1 cellular context compared by ENCODE assay signal in genomic region chr3:124635169-124635539, GRCh38.
TF ChIP-seq lines count a peak whose summit lies in the region.

No MANE protein-coding gene starts in this region.

TF ChIP-seq in HepG2, 621 proteins besides CTCF, POLR2A, EP300 and RAD21 (continued from another document and continues in another):
- TF ChIP-seq FOSL1 (CRISPR knock-in tag; IDR thresholded peaks at IDR 0.05; ENCODE audit: borderline replicate concordance) (no peak), WIZ (CRISPR knock-in tag; IDR thresholded peaks at IDR 0.05) (no peak), DMTF1 (CRISPR knock-in tag; IDR thresholded peaks at IDR 0.05) (no peak), SRY (CRISPR knock-in tag; IDR thresholded peaks at IDR 0.05) (no peak), HDAC6 (IDR thresholded peaks at IDR 0.05; ENCODE audit: low read depth, low read length) (no peak), KAT7 (CRISPR knock-in tag; IDR thresholded peaks at IDR 0.05; ENCODE audit: borderline replicate concordance) (peak; percentile 37; the same call in 1 of the 2 replicates), HOXA5 (CRISPR knock-in tag; IDR thresholded peaks at IDR 0.05) (no peak; the same call in 1 of the 2 replicates), TBP (CRISPR knock-in tag; IDR thresholded peaks at IDR 0.05) (no peak), TEF (CRISPR knock-in tag; IDR thresholded peaks at IDR 0.05) (no peak), MZF1 (CRISPR knock-in tag; IDR thresholded peaks at IDR 0.05; ENCODE audit: borderline replicate concordance) (no peak), ZSCAN20 (CRISPR knock-in tag; IDR thresholded peaks at IDR 0.05; ENCODE audit: borderline replicate concordance) (no peak), E2F1 (CRISPR knock-in tag; IDR thresholded peaks at IDR 0.05) (no peak), ZSCAN29 (CRISPR knock-in tag; conservative IDR thresholded peaks at IDR 0.05) (no peak), PHF5A (CRISPR knock-in tag; IDR thresholded peaks at IDR 0.05; ENCODE audit: low read depth, unreplicated experiment) (no peak), POLR2AphosphoS5 (IDR thresholded peaks at IDR 0.05; ENCODE audit: low read depth, low read length) (no peak), ZMAT3 (CRISPR knock-in tag; conservative IDR thresholded peaks at IDR 0.05) (0 out of 2 replicates have a peak, but pooled peaks have one; percentile 39), MTF2 (CRISPR knock-in tag; IDR thresholded peaks at IDR 0.05; ENCODE audit: borderline replicate concordance) (no peak), ZNF713 (CRISPR knock-in tag; IDR thresholded peaks at IDR 0.05) (no peak), CCDC6 (CRISPR knock-in tag; IDR thresholded peaks at IDR 0.05) (no peak), SIN3B (IDR thresholded peaks at IDR 0.05; ENCODE audit: low read length) (no peak), RARA (CRISPR knock-in tag; IDR thresholded peaks at IDR 0.05) (peak; percentile 95), REXO4 (CRISPR knock-in tag; IDR thresholded peaks at IDR 0.05; ENCODE audit: borderline replicate concordance) (no peak), ETV5 (CRISPR knock-in tag; IDR thresholded peaks at IDR 0.05; ENCODE audit: borderline replicate concordance) (peak; percentile 63; the same call in 1 of the 2 replicates), ZNF615 (CRISPR knock-in tag; IDR thresholded peaks at IDR 0.05; ENCODE audit: borderline replicate concordance) (no peak), ZNF644 (CRISPR knock-in tag; IDR thresholded peaks at IDR 0.05; ENCODE audit: low read depth) (peak; percentile 77; the same call in 1 of the 2 replicates), SRSF1 (optimal IDR thresholded peaks at IDR 0.05; ENCODE audit: low read depth, low read length) (no peak), ASH2L (IDR thresholded peaks at IDR 0.05; ENCODE audit: insufficient read length, low read depth, low read length) (peak; percentile 97), SPEN (CRISPR knock-in tag; IDR thresholded peaks at IDR 0.05; ENCODE audit: low read depth) (no peak; the same call in none of the 2 replicates), FOXP1 (IDR thresholded peaks at IDR 0.05) (no peak), FOXP1 (CRISPR knock-in tag; IDR thresholded peaks at IDR 0.05) (peak; percentile 95), BCLAF1 (IDR thresholded peaks at IDR 0.05) (no peak), HOXA9 (CRISPR knock-in tag; IDR thresholded peaks at IDR 0.05; ENCODE audit: borderline replicate concordance) (no peak), ZNF761 (CRISPR knock-in tag; conservative IDR thresholded peaks at IDR 0.05) (no peak)
- TF ChIP-seq, protein P1, sequence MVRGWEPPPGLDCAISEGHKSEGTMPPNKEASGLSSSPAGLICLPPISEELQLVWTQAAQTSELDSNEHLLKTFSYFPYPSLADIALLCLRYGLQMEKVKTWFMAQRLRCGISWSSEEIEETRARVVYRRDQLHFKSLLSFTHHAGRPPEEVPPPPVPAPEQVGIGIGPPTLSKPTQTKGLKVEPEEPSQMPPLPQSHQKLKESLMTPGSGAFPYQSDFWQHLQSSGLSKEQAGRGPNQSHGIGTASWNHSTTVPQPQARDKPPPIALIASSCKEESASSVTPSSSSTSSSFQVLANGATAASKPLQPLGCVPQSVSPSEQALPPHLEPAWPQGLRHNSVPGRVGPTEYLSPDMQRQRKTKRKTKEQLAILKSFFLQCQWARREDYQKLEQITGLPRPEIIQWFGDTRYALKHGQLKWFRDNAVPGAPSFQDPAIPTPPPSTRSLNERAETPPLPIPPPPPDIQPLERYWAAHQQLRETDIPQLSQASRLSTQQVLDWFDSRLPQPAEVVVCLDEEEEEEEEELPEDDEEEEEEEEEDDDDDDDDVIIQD (CRISPR knock-in tag; IDR thresholded peaks at IDR 0.05; ENCODE audit: low read depth): peak; percentile 85
- TF ChIP-seq, protein P2, sequence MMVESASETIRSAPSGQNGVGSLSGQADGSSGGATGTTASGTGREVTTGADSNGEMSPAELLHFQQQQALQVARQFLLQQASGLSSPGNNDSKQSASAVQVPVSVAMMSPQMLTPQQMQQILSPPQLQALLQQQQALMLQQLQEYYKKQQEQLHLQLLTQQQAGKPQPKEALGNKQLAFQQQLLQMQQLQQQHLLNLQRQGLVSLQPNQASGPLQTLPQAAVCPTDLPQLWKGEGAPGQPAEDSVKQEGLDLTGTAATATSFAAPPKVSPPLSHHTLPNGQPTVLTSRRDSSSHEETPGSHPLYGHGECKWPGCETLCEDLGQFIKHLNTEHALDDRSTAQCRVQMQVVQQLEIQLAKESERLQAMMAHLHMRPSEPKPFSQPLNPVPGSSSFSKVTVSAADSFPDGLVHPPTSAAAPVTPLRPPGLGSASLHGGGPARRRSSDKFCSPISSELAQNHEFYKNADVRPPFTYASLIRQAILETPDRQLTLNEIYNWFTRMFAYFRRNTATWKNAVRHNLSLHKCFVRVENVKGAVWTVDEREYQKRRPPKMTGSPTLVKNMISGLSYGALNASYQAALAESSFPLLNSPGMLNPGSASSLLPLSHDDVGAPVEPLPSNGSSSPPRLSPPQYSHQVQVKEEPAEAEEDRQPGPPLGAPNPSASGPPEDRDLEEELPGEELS (CRISPR knock-in tag; IDR thresholded peaks at IDR 0.05): peak; percentile 94
- TF ChIP-seq, protein P3, sequence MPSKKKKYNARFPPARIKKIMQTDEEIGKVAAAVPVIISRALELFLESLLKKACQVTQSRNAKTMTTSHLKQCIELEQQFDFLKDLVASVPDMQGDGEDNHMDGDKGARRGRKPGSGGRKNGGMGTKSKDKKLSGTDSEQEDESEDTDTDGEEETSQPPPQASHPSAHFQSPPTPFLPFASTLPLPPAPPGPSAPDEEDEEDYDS (CRISPR knock-in tag; IDR thresholded peaks at IDR 0.05): no peak; the same call in 1 of the 2 replicates
- TF ChIP-seq, protein P4, sequence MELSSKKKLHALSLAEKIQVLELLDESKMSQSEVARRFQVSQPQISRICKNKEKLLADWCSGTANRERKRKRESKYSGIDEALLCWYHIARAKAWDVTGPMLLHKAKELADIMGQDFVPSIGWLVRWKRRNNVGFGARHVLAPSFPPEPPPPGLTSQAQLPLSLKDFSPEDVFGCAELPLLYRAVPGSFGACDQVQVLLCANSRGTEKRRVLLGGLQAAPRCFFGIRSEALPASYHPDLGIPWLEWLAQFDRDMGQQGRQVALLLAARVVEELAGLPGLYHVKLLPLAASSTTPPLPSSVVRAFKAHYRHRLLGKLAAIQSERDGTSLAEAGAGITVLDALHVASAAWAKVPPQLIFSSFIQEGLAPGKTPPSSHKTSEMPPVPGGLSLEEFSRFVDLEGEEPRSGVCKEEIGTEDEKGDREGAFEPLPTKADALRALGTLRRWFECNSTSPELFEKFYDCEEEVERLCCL (CRISPR knock-in tag; IDR thresholded peaks at IDR 0.05; ENCODE audit: borderline replicate concordance): no peak
- TF ChIP-seq, protein P5, sequence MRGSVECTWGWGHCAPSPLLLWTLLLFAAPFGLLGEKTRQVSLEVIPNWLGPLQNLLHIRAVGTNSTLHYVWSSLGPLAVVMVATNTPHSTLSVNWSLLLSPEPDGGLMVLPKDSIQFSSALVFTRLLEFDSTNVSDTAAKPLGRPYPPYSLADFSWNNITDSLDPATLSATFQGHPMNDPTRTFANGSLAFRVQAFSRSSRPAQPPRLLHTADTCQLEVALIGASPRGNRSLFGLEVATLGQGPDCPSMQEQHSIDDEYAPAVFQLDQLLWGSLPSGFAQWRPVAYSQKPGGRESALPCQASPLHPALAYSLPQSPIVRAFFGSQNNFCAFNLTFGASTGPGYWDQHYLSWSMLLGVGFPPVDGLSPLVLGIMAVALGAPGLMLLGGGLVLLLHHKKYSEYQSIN (CRISPR knock-in tag; IDR thresholded peaks at IDR 0.05; ENCODE audit: borderline replicate concordance): no peak
- TF ChIP-seq, protein P6, sequence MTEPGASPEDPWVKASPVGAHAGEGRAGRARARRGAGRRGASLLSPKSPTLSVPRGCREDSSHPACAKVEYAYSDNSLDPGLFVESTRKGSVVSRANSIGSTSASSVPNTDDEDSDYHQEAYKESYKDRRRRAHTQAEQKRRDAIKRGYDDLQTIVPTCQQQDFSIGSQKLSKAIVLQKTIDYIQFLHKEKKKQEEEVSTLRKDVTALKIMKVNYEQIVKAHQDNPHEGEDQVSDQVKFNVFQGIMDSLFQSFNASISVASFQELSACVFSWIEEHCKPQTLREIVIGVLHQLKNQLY (CRISPR knock-in tag; IDR thresholded peaks at IDR 0.05): 0 out of 2 replicates have a peak, but pooled peaks have one; percentile 47
